19 cellular contexts compared by ENCODE assay signal in genomic region chr6:156534594-156534993, GRCh38.
A peak's percentile ranks its signal among the peaks of the same experiment; 100 is the strongest.
DNase-seq lines count a peak whose midpoint lies in the region; ATAC-seq and TF ChIP-seq lines count a peak whose summit lies in the region.
"Had no signal": no experiment of that assay in that cellular context is flagged by ENCODE, and none has a peak within 500 bp of the region (broad histone marks: within the 10 kb centered on the region; RNA-seq: fewer than 3 reads in every experiment).

No MANE protein-coding gene starts in this region.

- ATAC-seq in GM19452 (IDR thresholded peaks at IDR 0.05; ENCODE audit: unreplicated experiment), result no peak
- ATAC-seq: HCT116, HepG2 had no signal

- peak; percentile 21 for DNase-seq in H7
- peak; percentile 16 for DNase-seq in coronary artery (ENCODE audit: low spot score)
- DNase-seq in left kidney (ENCODE audit: low read depth, low spot score), result peak; percentile 22
- DNase-seq in smooth muscle cell (lab: John Stamatoyannopoulos, UW; ENCODE audit: unreplicated experiment), result no peak
- no peak for DNase-seq in NCI-H526 treated with DMSO at 0.1 percent for 48 hours (lab: John Stamatoyannopoulos, UW)
- DNase-seq in erythroblast (lab: John Stamatoyannopoulos, UW), result no peak
- DNase-seq: BE2C; C1 segment of cervical spinal cord; CD4-positive, CD25-positive, alpha-beta regulatory T cell; CD8-positive, alpha-beta memory T cell; COR-L47; DMS 273 treated with DMSO at 0.1 percent for 48 hours; DMS53; DND-41; HFFc6; KBM-7 had no signal

- TF ChIP-seq CTCF in coronary artery (IDR thresholded peaks at IDR 0.05), result no peak
- no peak for TF ChIP-seq CTCF in smooth muscle cell (IDR thresholded peaks at IDR 0.05; ENCODE audit: borderline replicate concordance, insufficient read depth, poor library complexity, severe bottlenecking)

- 28% methylated on average over 3 of the region's 3 CpGs for WGBS in smooth muscle cell (ENCODE audit: low lambda C conversion rate)

- H3K79me2 ChIP-seq in smooth muscle cell (ENCODE audit: low read depth), result no peaks in the 10 kb centered on the region

- peaks cover 4% of the 10 kb centered on the region for H3F3A ChIP-seq in smooth muscle cell (ENCODE audit: low read depth)

- no peak overlapping the region for H3K27ac ChIP-seq in coronary artery
- peak overlapping the region; percentile 40 for H3K27ac ChIP-seq in smooth muscle cell (ENCODE audit: low read depth)

- no peak overlapping the region for H2AFZ ChIP-seq in smooth muscle cell (ENCODE audit: low read depth)

- H3K36me3 ChIP-seq in H7 (replicated peaks; ENCODE audit: control insufficient read depth, insufficient read depth, low read length) (no peaks in the 10 kb centered on the region), smooth muscle cell (ENCODE audit: low read depth) (no peaks in the 10 kb centered on the region)
- H3K36me3 ChIP-seq: BE2C had no signal

- no peaks in the 10 kb centered on the region for H4K20me1 ChIP-seq in smooth muscle cell (ENCODE audit: low read depth)

- TF ChIP-seq POLR2A in erythroblast (IDR thresholded peaks at IDR 0.05; ENCODE audit: low read length), result no peak

- H3K9ac ChIP-seq in smooth muscle cell (ENCODE audit: low read depth), result no peak overlapping the region

- H3K9me3 ChIP-seq in smooth muscle cell (replicated peaks; ENCODE audit: low read depth), result no peaks in the 10 kb centered on the region
- H3K9me3 ChIP-seq: BE2C had no signal

- no peaks in the 10 kb centered on the region for H3K27me3 ChIP-seq in H7 (ENCODE audit: control insufficient read depth, insufficient read depth, low read length)
- H3K27me3 ChIP-seq in smooth muscle cell (ENCODE audit: low read depth), result no peaks in the 10 kb centered on the region
- H3K27me3 ChIP-seq: BE2C had no signal

- peaks cover 22% of the 10 kb centered on the region for H3K4me1 ChIP-seq in smooth muscle cell (ENCODE audit: low read depth)
- H3K4me1 ChIP-seq: BE2C had no signal

- H3K4me3 ChIP-seq in H7 (ENCODE audit: insufficient read depth, low read depth, low read length) (no peak overlapping the region), coronary artery (no peak overlapping the region), smooth muscle cell (no peak overlapping the region)

- H3K4me2 ChIP-seq in smooth muscle cell, result peak overlapping the region; percentile 40

Comparison
In these comparisons a context has a peak if more than half of its experiments do, and no peak if none do; other contexts are left out.
1. DNase-seq: peak in H7 (single experiment), coronary artery (single experiment) and left kidney (single experiment); none in smooth muscle cell (single experiment), NCI-H526 treated with DMSO at 0.1 percent for 48 hours (single experiment) and erythroblast (0 of 2).